ENCODE assay signal across 8 cellular contexts in genomic region chr2:18976112-18976961, GRCh38.
DNase-seq lines count a peak whose midpoint lies in the region; ATAC-seq and TF ChIP-seq lines count a peak whose summit lies in the region.

No MANE protein-coding gene starts in this region.

- peak; percentile 93 for ATAC-seq in GM18867 (IDR thresholded peaks at IDR 0.05; ENCODE audit: unreplicated experiment)
- ATAC-seq in HG02981 (IDR thresholded peaks at IDR 0.05; ENCODE audit: unreplicated experiment) = peak; percentile 94
- peak; percentile 68 for ATAC-seq in RWPE2 (ENCODE audit: low read depth)

- intact Hi-C loops in posterior cingulate gyrus (cut with DNase I) = no loop called here

- POLR2A ChIA-PET in GM10248 (lab: Yijun Ruan, JAX) = no interaction called here

- peak overlapping the region; percentile 35 for H3K27ac ChIP-seq in RWPE2 (ENCODE audit: poor library complexity, severe bottlenecking)

- TF ChIP-seq CTCF in RWPE2 (IDR thresholded peaks at IDR 0.05; ENCODE audit: poor library complexity, severe bottlenecking) (no peak), GM10248 (IDR thresholded peaks at IDR 0.05; ENCODE audit: control extremely low read depth, extremely low read depth, low read depth, missing control alignments) (no peak)

- no peaks in the 10 kb centered on the region for H3K4me1 ChIP-seq in RWPE2 (ENCODE audit: insufficient read depth, poor library complexity, severe bottlenecking)

- no peaks in the 10 kb centered on the region for H3K36me3 ChIP-seq in RWPE2 (ENCODE audit: low read depth)

- no peaks in the 10 kb centered on the region for H3K27me3 ChIP-seq in RWPE2 (ENCODE audit: insufficient read depth, poor library complexity, severe bottlenecking)

- H3K9me3 ChIP-seq in RWPE2 (ENCODE audit: severe bottlenecking) = no peaks in the 10 kb centered on the region

- CTCF ChIA-PET in GM10248 (lab: Yijun Ruan, JAX) = interaction anchor here (1.6 kb wide), 1 partner anchor 18 kb away, joined by 3 read pairs; no protein-coding TSS in a partner anchor

- H3K4me3 ChIP-seq in RWPE2 (ENCODE audit: severe bottlenecking) = no peak overlapping the region

- DNase-seq in RWPE2 (ENCODE audit: low spot score) (no peak), left kidney (ENCODE audit: low read depth, low spot score) (peak; percentile 69), GM10248 (ENCODE audit: extremely low spot score) (no peak), C1 segment of cervical spinal cord (lab: John Stamatoyannopoulos, UW) (no peak), posterior cingulate gyrus (no peak), NCI-H2227 (lab: John Stamatoyannopoulos, UW; ENCODE audit: unreplicated experiment) (no peak)
